In the genomic region with DNA sequence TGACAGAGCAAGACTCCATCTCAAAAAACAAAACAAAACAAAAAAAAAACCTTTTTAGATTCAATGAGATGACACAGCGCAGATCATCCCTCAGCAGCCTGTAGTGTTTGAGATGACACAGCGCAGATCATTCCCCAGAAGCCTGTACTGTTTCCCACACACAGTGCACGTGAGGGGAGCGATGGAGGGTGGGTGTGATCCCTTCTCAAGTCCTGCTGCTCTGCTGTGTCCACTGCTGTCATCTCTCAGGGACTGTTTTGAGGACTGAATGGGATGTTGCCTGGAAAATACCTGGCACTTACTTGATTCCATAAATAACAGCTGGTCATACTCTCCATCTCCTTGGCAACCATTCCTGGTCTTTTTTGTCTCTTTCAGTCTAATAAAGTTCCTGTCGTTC, we compare ENCODE assay signal across 1 cellular context.
A peak's percentile ranks its signal among the peaks of the same experiment; 100 is the strongest.
TF ChIP-seq lines count a peak whose summit lies in the region.

No MANE protein-coding gene starts in this region.

TF ChIP-seq in H1, 55 proteins besides CTCF, POLR2A, EP300 and RAD21:
- TF ChIP-seq HDAC6 (IDR thresholded peaks at IDR 0.05; ENCODE audit: low read depth, low read length) (no peak), POLR2AphosphoS5 (IDR thresholded peaks at IDR 0.05; ENCODE audit: low read depth, low read length) (0 out of 2 replicates have a peak, but pooled peaks have one; percentile 36)
TF ChIP-seq in H1: peak in this region for 1.
